Comparison of ENCODE assay signal across 7 cellular contexts in the genomic region with DNA sequence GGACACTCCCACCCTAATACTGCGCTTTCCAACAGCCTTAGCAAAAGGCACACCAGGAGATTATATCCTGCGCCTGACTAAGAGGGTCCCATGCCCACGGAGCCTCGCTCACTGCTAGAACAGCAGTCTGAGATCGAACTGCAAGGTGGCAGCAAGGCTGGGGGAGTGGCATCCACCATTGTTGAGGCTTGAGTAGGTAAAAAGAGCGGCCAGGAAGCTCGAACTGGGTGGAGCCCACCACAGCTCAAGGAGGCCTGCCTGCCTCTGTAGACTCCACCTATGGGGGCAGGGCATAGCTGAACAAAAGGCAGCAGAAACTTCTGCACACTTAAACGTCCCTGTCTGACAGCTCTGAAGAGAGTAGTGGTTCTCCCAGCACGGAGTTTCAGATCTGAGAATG.
DNase-seq lines count a peak whose midpoint lies in the region; ATAC-seq and TF ChIP-seq lines count a peak whose summit lies in the region.
"Not testable (repeated sequence)": the region's sequence is repeated elsewhere in the genome, so short reads cannot be mapped to it uniquely, and the experiment has no call there.

No MANE protein-coding gene starts in this region.

- ATAC-seq in CD4-positive, alpha-beta T cell (ENCODE audit: poor library complexity); T-cell (replicated peaks in 1 of 4); activated T-cell treated with anti-CD3 and anti-CD28 coated beads, Interleukin-2, amount 50 U/mL, for 72 hours (replicated peaks in 1 of 2); stimulated activated effector memory CD8-positive, alpha-beta T cell treated with anti-CD3 and anti-CD28 coated beads, Interleukin-12 subunit alpha, Interleukin-12 subunit beta, amount 100 ng/mL, for 72 hours: not testable (repeated sequence)

- H3K4me1 Mint-ChIP-seq in CD4-positive, alpha-beta T cell (ENCODE audit: low read depth) = peaks cover 90% of the 10 kb centered on the region
- peaks cover 86 to 94% (median 89%) of the 10 kb centered on the region in 3 donors for H3K4me1 Mint-ChIP-seq in T-cell
- H3K4me1 Mint-ChIP-seq in activated CD4-positive, alpha-beta memory T cell treated with anti-CD3 and anti-CD28 coated beads for 36 hours (ENCODE audit: low read depth) = peaks cover 85% of the 10 kb centered on the region
- H3K4me1 Mint-ChIP-seq in activated T-cell treated with anti-CD3 and anti-CD28 coated beads, Interleukin-2, amount 50 U/mL, for 72 hours (ENCODE audit: low read depth) = peaks cover 50% of the 10 kb centered on the region
- peaks cover 65% of the 10 kb centered on the region for H3K4me1 Mint-ChIP-seq in activated naive CD4-positive, alpha-beta T cell treated with anti-CD3 and anti-CD28 coated beads, Interleukin-2, amount 10 ng/mL, durations not matched to agents 7 days and 5 days
- H3K4me1 Mint-ChIP-seq in stimulated activated effector memory CD8-positive, alpha-beta T cell treated with anti-CD3 and anti-CD28 coated beads, Interleukin-12 subunit alpha, Interleukin-12 subunit beta, amount 100 ng/mL, for 72 hours = peaks cover 81% of the 10 kb centered on the region

- intact Hi-C loops in CD4-positive, alpha-beta T cell (cut with DNase I, micrococcal nuclease) = loop anchor here in 1 of 2 experiments (5.0 kb wide), 1 partner anchor 33 kb away; no protein-coding TSS in a partner anchor
- intact Hi-C loops in activated CD4-positive, alpha-beta memory T cell treated with anti-CD3 and anti-CD28 coated beads for 36 hours (cut with micrococcal nuclease) = not testable (repeated sequence)

- POLR2A ChIA-PET in CD4-positive, alpha-beta T cell (lab: Charles Lee) = interaction anchor here (1.2 to 1.9 kb wide), 3 partner anchors 12 to 38 kb away, joined by 3 to 7 read pairs (median 3); no protein-coding TSS in a partner anchor
- POLR2A ChIA-PET in T-cell (lab: Charles Lee) = interaction anchor here (0.6 kb wide), 2 partner anchors 38 to 41 kb away, joined by 3 to 4 read pairs; no protein-coding TSS in a partner anchor
- POLR2A ChIA-PET in activated CD4-positive, alpha-beta memory T cell treated with anti-CD3 and anti-CD28 coated beads for 36 hours (lab: Charles Lee) = not testable (repeated sequence)

- H3K27ac ChIP-seq in CD4-positive, alpha-beta T cell (ENCODE audit: low read depth, low read length) = not testable (repeated sequence)

- CTCF ChIA-PET in CD4-positive, alpha-beta T cell (lab: Charles Lee); activated CD4-positive, alpha-beta memory T cell treated with anti-CD3 and anti-CD28 coated beads for 36 hours (lab: Charles Lee): not testable (repeated sequence)
- CTCF ChIA-PET in T-cell (lab: Charles Lee) = interaction anchor here in 1 of 2 donors (0.9 kb wide), 1 partner anchor 28 kb away, joined by 3 read pairs; no protein-coding TSS in a partner anchor
- CTCF ChIA-PET in activated naive CD4-positive, alpha-beta T cell treated with anti-CD3 and anti-CD28 coated beads, Interleukin-2, amount 10 ng/mL, durations not matched to agents 7 days and 5 days (lab: Charles Lee) = interaction anchor here (1.7 kb wide), 1 partner anchor 12 kb away, joined by 6 read pairs; no protein-coding TSS in a partner anchor

- H3K27me3 Mint-ChIP-seq in CD4-positive, alpha-beta T cell; T-cell; activated CD4-positive, alpha-beta memory T cell treated with anti-CD3 and anti-CD28 coated beads for 36 hours; activated T-cell treated with anti-CD3 and anti-CD28 coated beads, Interleukin-2, amount 50 U/mL, for 72 hours (ENCODE audit: low read depth); activated naive CD4-positive, alpha-beta T cell treated with anti-CD3 and anti-CD28 coated beads, Interleukin-2, amount 10 ng/mL, durations not matched to agents 7 days and 5 days: not testable (repeated sequence)

- not testable (repeated sequence) for H3K9me3 ChIP-seq in CD4-positive, alpha-beta T cell (ENCODE audit: control insufficient read depth, low read length)

- TF ChIP-seq CTCF in CD4-positive, alpha-beta T cell (IDR thresholded peaks at IDR 0.05) = not testable (repeated sequence)

- peak overlapping the region; percentile 54 for H3K27ac Mint-ChIP-seq in CD4-positive, alpha-beta T cell
- peak overlapping the region; percentile 80 to 82 for H3K27ac Mint-ChIP-seq in T-cell
- H3K27ac Mint-ChIP-seq in activated CD4-positive, alpha-beta memory T cell treated with anti-CD3 and anti-CD28 coated beads for 36 hours = peak overlapping the region; percentile 68
- H3K27ac Mint-ChIP-seq in activated T-cell treated with anti-CD3 and anti-CD28 coated beads, Interleukin-2, amount 50 U/mL, for 72 hours = peak overlapping the region; percentile 13
- H3K27ac Mint-ChIP-seq in activated naive CD4-positive, alpha-beta T cell treated with anti-CD3 and anti-CD28 coated beads, Interleukin-2, amount 10 ng/mL, durations not matched to agents 7 days and 5 days = not testable (repeated sequence)
- H3K27ac Mint-ChIP-seq in stimulated activated effector memory CD8-positive, alpha-beta T cell treated with anti-CD3 and anti-CD28 coated beads, Interleukin-12 subunit alpha, Interleukin-12 subunit beta, amount 100 ng/mL, for 72 hours = peak overlapping the region; percentile 80

- peaks cover 17% of the 10 kb centered on the region for H3K9me3 Mint-ChIP-seq in CD4-positive, alpha-beta T cell
- not testable (repeated sequence) for H3K9me3 Mint-ChIP-seq in T-cell; stimulated activated effector memory CD8-positive, alpha-beta T cell treated with anti-CD3 and anti-CD28 coated beads, Interleukin-12 subunit alpha, Interleukin-12 subunit beta, amount 100 ng/mL, for 72 hours
- peaks cover 30% of the 10 kb centered on the region for H3K9me3 Mint-ChIP-seq in activated CD4-positive, alpha-beta memory T cell treated with anti-CD3 and anti-CD28 coated beads for 36 hours
- H3K9me3 Mint-ChIP-seq in activated T-cell treated with anti-CD3 and anti-CD28 coated beads, Interleukin-2, amount 50 U/mL, for 72 hours = peaks cover 10 to 22% of the 10 kb centered on the region in 2 donors
- peaks cover 34% of the 10 kb centered on the region for H3K9me3 Mint-ChIP-seq in activated naive CD4-positive, alpha-beta T cell treated with anti-CD3 and anti-CD28 coated beads, Interleukin-2, amount 10 ng/mL, durations not matched to agents 7 days and 5 days

- not testable (repeated sequence) for DNase-seq in CD4-positive, alpha-beta T cell; activated CD4-positive, alpha-beta memory T cell treated with anti-CD3 and anti-CD28 coated beads for 36 hours; activated T-cell treated with anti-CD3 and anti-CD28 coated beads, Interleukin-2, amount 50 U/mL, for 72 hours; stimulated activated effector memory CD8-positive, alpha-beta T cell treated with anti-CD3 and anti-CD28 coated beads, Interleukin-12 subunit alpha, Interleukin-12 subunit beta, amount 100 ng/mL, for 72 hours (ENCODE audit: low spot score in 2 of 2)
- peak in 13 of 34 experiments; percentile 15 to 52 (median 24) for DNase-seq in T-cell
- peak; percentile 52 for DNase-seq in activated naive CD4-positive, alpha-beta T cell treated with anti-CD3 and anti-CD28 coated beads, Interleukin-2, amount 10 ng/mL, durations not matched to agents 7 days and 5 days
- DNase-seq in central memory CD4-positive, alpha-beta T cell = peak; percentile 26

- H3K27me3 ChIP-seq in CD4-positive, alpha-beta T cell (ENCODE audit: control insufficient read depth, insufficient read depth, low read length) = not testable (repeated sequence)

- peak overlapping the region; percentile 25 for H3K4me3 Mint-ChIP-seq in CD4-positive, alpha-beta T cell
- H3K4me3 Mint-ChIP-seq in T-cell = peak overlapping the region in 1 of 3 donors; percentile 52
- H3K4me3 Mint-ChIP-seq in activated CD4-positive, alpha-beta memory T cell treated with anti-CD3 and anti-CD28 coated beads for 36 hours; activated T-cell treated with anti-CD3 and anti-CD28 coated beads, Interleukin-2, amount 50 U/mL, for 72 hours; activated naive CD4-positive, alpha-beta T cell treated with anti-CD3 and anti-CD28 coated beads, Interleukin-2, amount 10 ng/mL, durations not matched to agents 7 days and 5 days; stimulated activated effector memory CD8-positive, alpha-beta T cell treated with anti-CD3 and anti-CD28 coated beads, Interleukin-12 subunit alpha, Interleukin-12 subunit beta, amount 100 ng/mL, for 72 hours: not testable (repeated sequence)

- peaks cover 97% of the 10 kb centered on the region for H3K36me3 Mint-ChIP-seq in CD4-positive, alpha-beta T cell (ENCODE audit: low read depth)
- H3K36me3 Mint-ChIP-seq in T-cell = peaks cover 85% of the 10 kb centered on the region
- H3K36me3 Mint-ChIP-seq in activated CD4-positive, alpha-beta memory T cell treated with anti-CD3 and anti-CD28 coated beads for 36 hours = peaks cover 69% of the 10 kb centered on the region
- H3K36me3 Mint-ChIP-seq in activated T-cell treated with anti-CD3 and anti-CD28 coated beads, Interleukin-2, amount 50 U/mL, for 72 hours (ENCODE audit: insufficient read depth in 2 of 2) = peaks cover 45 to 64% of the 10 kb centered on the region in 2 donors
- H3K36me3 Mint-ChIP-seq in activated naive CD4-positive, alpha-beta T cell treated with anti-CD3 and anti-CD28 coated beads, Interleukin-2, amount 10 ng/mL, durations not matched to agents 7 days and 5 days = peaks cover 88% of the 10 kb centered on the region
- peaks cover 73% of the 10 kb centered on the region for H3K36me3 Mint-ChIP-seq in stimulated activated effector memory CD8-positive, alpha-beta T cell treated with anti-CD3 and anti-CD28 coated beads, Interleukin-12 subunit alpha, Interleukin-12 subunit beta, amount 100 ng/mL, for 72 hours
